Comparison of ENCODE assay signal across 17 cellular contexts in the genomic region with DNA sequence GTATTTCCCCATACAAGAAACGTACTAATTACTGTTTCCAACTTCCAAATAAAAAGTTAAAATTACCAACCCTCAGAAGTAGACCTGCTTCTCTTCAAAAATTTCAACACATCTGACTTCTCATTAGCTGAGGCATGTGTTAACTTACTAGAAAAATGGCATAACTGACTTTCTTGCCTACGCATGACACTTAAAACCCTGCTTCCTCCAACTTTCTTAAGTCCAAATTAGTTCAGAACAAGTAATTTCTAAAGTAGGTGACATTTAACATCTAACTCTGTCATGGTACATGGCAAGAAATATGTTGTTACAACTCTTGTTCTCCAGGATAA. TPM values are rescaled to one million over a fixed set of nuclear protein-coding genes. Genes with fewer than 3 reads are reported as not detected.
A peak's percentile ranks its signal among the peaks of the same experiment; 100 is the strongest.
DNase-seq lines count a peak whose midpoint lies in the region; ATAC-seq and TF ChIP-seq lines count a peak whose summit lies in the region.
"Had no signal": no experiment of that assay in that cellular context is flagged by ENCODE, and none has a peak within 500 bp of the region (broad histone marks: within the 10 kb centered on the region; RNA-seq: fewer than 3 reads in every experiment).

No MANE protein-coding gene starts in this region.

- H3K36me3 Mint-ChIP-seq in activated T-cell treated with anti-CD3 and anti-CD28 coated beads, Interleukin-2, amount 50 U/mL, for 72 hours (ENCODE audit: insufficient read depth in 2 of 2) = peaks cover under 1 to 2% of the 10 kb centered on the region in 2 donors
- peaks cover 17% of the 10 kb centered on the region for H3K36me3 Mint-ChIP-seq in dendritic cell treated with granulocyte-macrophage colony-stimulating factor and Interleukin-4, amounts not matched to agents 40 ng/mL and 50 ng/mL, for 4 days (ENCODE audit: low read depth)
- peaks cover 44% of the 10 kb centered on the region for H3K36me3 Mint-ChIP-seq in stimulated activated effector memory CD8-positive, alpha-beta T cell treated with anti-CD3 and anti-CD28 coated beads, Interleukin-12 subunit alpha, Interleukin-12 subunit beta, amount 100 ng/mL, for 72 hours

- in situ Hi-C loops in GM13976 (cut with MboI; ENCODE audit: low sequenced_read_pairs, unreplicated experiment) = no loop called here

- peak overlapping the region; percentile 75 to 95 for H3K4me3 Mint-ChIP-seq in activated T-cell treated with anti-CD3 and anti-CD28 coated beads, Interleukin-2, amount 50 U/mL, for 72 hours
- H3K4me3 Mint-ChIP-seq in dendritic cell treated with granulocyte-macrophage colony-stimulating factor and Interleukin-4, amounts not matched to agents 40 ng/mL and 50 ng/mL, for 4 days = peak overlapping the region; percentile 9
- H3K4me3 Mint-ChIP-seq in stimulated activated effector memory CD8-positive, alpha-beta T cell treated with anti-CD3 and anti-CD28 coated beads, Interleukin-12 subunit alpha, Interleukin-12 subunit beta, amount 100 ng/mL, for 72 hours = peak overlapping the region; percentile 98
- H3K4me3 Mint-ChIP-seq: memory B cell had no signal

- peaks cover 90% of the 10 kb centered on the region for H3K4me1 Mint-ChIP-seq in activated T-cell treated with anti-CD3 and anti-CD28 coated beads, Interleukin-2, amount 50 U/mL, for 72 hours (ENCODE audit: low read depth)
- H3K4me1 Mint-ChIP-seq in dendritic cell treated with granulocyte-macrophage colony-stimulating factor and Interleukin-4, amounts not matched to agents 40 ng/mL and 50 ng/mL, for 4 days (ENCODE audit: low read depth) = peaks cover 84% of the 10 kb centered on the region
- peaks cover 87% of the 10 kb centered on the region for H3K4me1 Mint-ChIP-seq in stimulated activated effector memory CD8-positive, alpha-beta T cell treated with anti-CD3 and anti-CD28 coated beads, Interleukin-12 subunit alpha, Interleukin-12 subunit beta, amount 100 ng/mL, for 72 hours

- H3K27ac Mint-ChIP-seq in activated T-cell treated with anti-CD3 and anti-CD28 coated beads, Interleukin-2, amount 50 U/mL, for 72 hours = peak overlapping the region; percentile 94
- H3K27ac Mint-ChIP-seq in dendritic cell treated with granulocyte-macrophage colony-stimulating factor and Interleukin-4, amounts not matched to agents 40 ng/mL and 50 ng/mL, for 4 days = peak overlapping the region; percentile 43
- H3K27ac Mint-ChIP-seq in stimulated activated effector memory CD8-positive, alpha-beta T cell treated with anti-CD3 and anti-CD28 coated beads, Interleukin-12 subunit alpha, Interleukin-12 subunit beta, amount 100 ng/mL, for 72 hours = peak overlapping the region; percentile 97
- H3K27ac Mint-ChIP-seq: memory B cell had no signal

- no peak for TF ChIP-seq CTCF in GM13976 (IDR thresholded peaks at IDR 0.05; ENCODE audit: borderline replicate concordance, control extremely low read depth, extremely low read depth, insufficient read depth, missing control alignments)

- H3K9me3 Mint-ChIP-seq in activated T-cell treated with anti-CD3 and anti-CD28 coated beads, Interleukin-2, amount 50 U/mL, for 72 hours = no peaks in the 10 kb centered on the region
- H3K9me3 Mint-ChIP-seq in dendritic cell treated with granulocyte-macrophage colony-stimulating factor and Interleukin-4, amounts not matched to agents 40 ng/mL and 50 ng/mL, for 4 days = no peaks in the 10 kb centered on the region
- H3K9me3 Mint-ChIP-seq in stimulated activated effector memory CD8-positive, alpha-beta T cell treated with anti-CD3 and anti-CD28 coated beads, Interleukin-12 subunit alpha, Interleukin-12 subunit beta, amount 100 ng/mL, for 72 hours = no peaks in the 10 kb centered on the region
- H3K9me3 Mint-ChIP-seq: memory B cell had no signal

- no peak for DNase-seq in activated T-cell treated with anti-CD3 and anti-CD28 coated beads, Interleukin-2, amount 50 U/mL, for 72 hours
- no peak for DNase-seq in activated T-cell treated with anti-CD3 and anti-CD28 coated beads, Interleukin-2, amount 50 U/mL, for 1 hour
- DNase-seq in MV-4-11 (lab: John Stamatoyannopoulos, UW) (peak; percentile 46), HPDE6-E6E7 (ENCODE audit: extremely low spot score) (no peak), GM13976 (ENCODE audit: low spot score) (no peak), NCI-H345 (lab: John Stamatoyannopoulos, UW) (no peak)
- DNase-seq in stimulated activated effector memory CD8-positive, alpha-beta T cell treated with anti-CD3 and anti-CD28 coated beads, Interleukin-12 subunit alpha, Interleukin-12 subunit beta, amount 100 ng/mL, for 72 hours (ENCODE audit: low spot score in 2 of 2) = no peak
- DNase-seq: ACHN; activated CD4-positive, alpha-beta T cell treated with anti-CD3 and anti-CD28 coated beads, Interleukin-2, amount 50 U/mL, for 1 hour; effector CD8-positive, alpha-beta T cell; MG63; occipital lobe; stimulated activated CD4-positive, alpha-beta T cell treated with anti-CD3 and anti-CD28 coated beads, Interleukin-12 subunit alpha, Interleukin-12 subunit beta, amount 100 ng/mL, for 4 hours; T-helper 2 cell had no signal

- intact Hi-C loops in dendritic cell treated with granulocyte-macrophage colony-stimulating factor and Interleukin-4, amounts not matched to agents 40 ng/mL and 50 ng/mL, for 4 days (cut with micrococcal nuclease) = no loop called here

- no peak for ATAC-seq in activated T-cell treated with anti-CD3 and anti-CD28 coated beads, Interleukin-2, amount 50 U/mL, for 72 hours (replicated peaks in 1 of 2)
- ATAC-seq in stimulated activated effector memory CD8-positive, alpha-beta T cell treated with anti-CD3 and anti-CD28 coated beads, Interleukin-12 subunit alpha, Interleukin-12 subunit beta, amount 100 ng/mL, for 72 hours = no peak
- ATAC-seq: Panc1 had no signal

- H3K27me3 Mint-ChIP-seq in activated T-cell treated with anti-CD3 and anti-CD28 coated beads, Interleukin-2, amount 50 U/mL, for 72 hours (ENCODE audit: low read depth) = no peaks in the 10 kb centered on the region
- no peaks in the 10 kb centered on the region for H3K27me3 Mint-ChIP-seq in dendritic cell treated with granulocyte-macrophage colony-stimulating factor and Interleukin-4, amounts not matched to agents 40 ng/mL and 50 ng/mL, for 4 days
- H3K27me3 Mint-ChIP-seq: memory B cell had no signal

RNA-seq across cellular contexts. Expression of gene USP7, which starts 6.7 kb away (rescaled TPM):
- total RNA-seq in activated T-cell treated with anti-CD3 and anti-CD28 coated beads, Interleukin-2, amount 50 U/mL, for 72 hours = 100 to 1,000 TPM; 126 to 131 TPM

Comparison
In these comparisons a context has a peak if more than half of its experiments do, and no peak if none do; other contexts are left out.
1. H3K27ac Mint-ChIP-seq: peak in every context shown above with its lines; median percentile 97 in stimulated activated effector memory CD8-positive, alpha-beta T cell treated with anti-CD3 and anti-CD28 coated beads, Interleukin-12 subunit alpha, Interleukin-12 subunit beta, amount 100 ng/mL, for 72 hours; 94 in activated T-cell treated with anti-CD3 and anti-CD28 coated beads, Interleukin-2, amount 50 U/mL, for 72 hours; 43 in dendritic cell treated with granulocyte-macrophage colony-stimulating factor and Interleukin-4, amounts not matched to agents 40 ng/mL and 50 ng/mL, for 4 days.
2. H3K4me3 Mint-ChIP-seq: peak in every context shown above with its lines; median percentile 98 in stimulated activated effector memory CD8-positive, alpha-beta T cell treated with anti-CD3 and anti-CD28 coated beads, Interleukin-12 subunit alpha, Interleukin-12 subunit beta, amount 100 ng/mL, for 72 hours; 85 in activated T-cell treated with anti-CD3 and anti-CD28 coated beads, Interleukin-2, amount 50 U/mL, for 72 hours; 9 in dendritic cell treated with granulocyte-macrophage colony-stimulating factor and Interleukin-4, amounts not matched to agents 40 ng/mL and 50 ng/mL, for 4 days.